Comparison of ENCODE assay signal across 9 cellular contexts in genomic region chr9:35791321-35791921, GRCh38. TPM values are rescaled to one million over a fixed set of nuclear protein-coding genes. Genes with fewer than 3 reads are reported as not detected.
A peak's percentile ranks its signal among the peaks of the same experiment; 100 is the strongest.
DNase-seq lines count a peak whose midpoint lies in the region; ATAC-seq and TF ChIP-seq lines count a peak whose summit lies in the region.
"Had no signal": no experiment of that assay in that cellular context is flagged by ENCODE, and none has a peak within 500 bp of the region (broad histone marks: within the 10 kb centered on the region; RNA-seq: fewer than 3 reads in every experiment).

TSS of gene NPR2 (plus strand) at chr9:35791591. CDS start at chr9:35792409, 818 bp downstream.

- peaks cover 0 to 19% (median 0%) of the 10 kb centered on the region in 3 experiments for H3K27me3 ChIP-seq in neuronal stem cell (ENCODE audit: control insufficient read depth in 3 of 3, insufficient read depth in 3 of 3, low read depth in 1 of 3, low read length in 3 of 3)
- no peaks in the 10 kb centered on the region for H3K27me3 ChIP-seq in PC-3 (ENCODE audit: low read length)

- H4K8ac ChIP-seq in neuronal stem cell (ENCODE audit: low read depth, low read length): no peak within 1 kb of the TSS

- H3K9me3 Mint-ChIP-seq in T-cell: no peaks in the 10 kb centered on the region
- H3K9me3 Mint-ChIP-seq: activated naive CD4-positive, alpha-beta T cell treated with anti-CD3 and anti-CD28 coated beads, Interleukin-2, amount 50 U/mL, for 24 hours had no signal

- no peaks in the 10 kb centered on the region for H3K79me2 ChIP-seq in PC-3 (ENCODE audit: low read length)

- H3K14ac ChIP-seq in neuronal stem cell (ENCODE audit: low read length): peak within 1 kb of the TSS; percentile 63

- DNase-seq in AG09309 (ENCODE audit: low read depth) (no peak), T-cell (no peak), glomerular endothelial cell (ENCODE audit: extremely low read depth, low read depth, low spot score) (no peak), neuronal stem cell (ENCODE audit: low spot score) (no peak), SIG-M5 (lab: John Stamatoyannopoulos, UW) (no peak), PC-3 (no peak)
- no peak for DNase-seq in activated CD4-positive, CD25-positive, alpha-beta regulatory T cell treated with anti-CD3 and anti-CD28 coated beads, Interleukin-2, amount 50 U/mL, for 72 hours

- no peaks in the 10 kb centered on the region for H4K20me1 ChIP-seq in PC-3 (ENCODE audit: low read length)

- peak within 1 kb of the TSS; percentile 70 for H2BK5ac ChIP-seq in neuronal stem cell (ENCODE audit: low read length)

- peak within 1 kb of the TSS; percentile 78 for H3K4ac ChIP-seq in neuronal stem cell (ENCODE audit: low read length)

- peak within 1 kb of the TSS; percentile 93 for H2BK15ac ChIP-seq in neuronal stem cell (ENCODE audit: low read length)

- no CpG with 5 or more reads among the region's 62 CpGs for WGBS in neuronal stem cell (ENCODE audit: extremely low coverage in 2 of 2, insufficient read length in 2 of 2, insufficient replicate concordance in 1 of 2), 2 donors

- H3K27ac Mint-ChIP-seq in T-cell: no peak within 1 kb of the TSS
- H3K27ac Mint-ChIP-seq: activated naive CD4-positive, alpha-beta T cell treated with anti-CD3 and anti-CD28 coated beads, Interleukin-2, amount 50 U/mL, for 24 hours had no signal

- peak within 1 kb of the TSS; percentile 75 for H3K4me2 ChIP-seq in neuronal stem cell (ENCODE audit: insufficient read depth, low read length, poor library complexity, severe bottlenecking)
- H3K4me2 ChIP-seq in PC-3 (ENCODE audit: low read length): no peak within 1 kb of the TSS

- no peaks in the 10 kb centered on the region for H3F3A ChIP-seq in PC-3 (ENCODE audit: low read length, unreplicated experiment)

- POLR2A ChIA-PET in T-cell (lab: Charles Lee) (no interaction called here), PC-3 (lab: Charles Lee; ENCODE audit: unreplicated experiment) (no interaction called here)

- CTCF ChIA-PET in T-cell (lab: Charles Lee) (interaction anchor here (0.6 to 1.1 kb wide), 4 partner anchors 21 to 134 kb away, joined by 3 to 4 read pairs (median 3); partner anchors contain the start of genes RMRP (in 1 of the 2) and SPAG8 (in 1 of the 2)), PC-3 (lab: Charles Lee) (interaction anchor here (0.5 to 0.6 kb wide), 2 partner anchors 33 to 60 kb away, joined by 4 to 8 read pairs; no protein-coding TSS in a partner anchor)

- peaks cover 2% of the 10 kb centered on the region for H3K79me1 ChIP-seq in neuronal stem cell (ENCODE audit: low read depth, low read length)

- H2AFZ ChIP-seq in neuronal stem cell (ENCODE audit: low read length) (peak within 1 kb of the TSS; percentile 89), PC-3 (ENCODE audit: low read length) (no peak within 1 kb of the TSS)

- H3K27ac ChIP-seq in neuronal stem cell (replicated peaks; ENCODE audit: low read length) (no peak within 1 kb of the TSS), PC-3 (ENCODE audit: low read length) (no peak within 1 kb of the TSS)

- no peaks in the 10 kb centered on the region for H3K9me2 ChIP-seq in PC-3 (replicated peaks; ENCODE audit: low read length)

- peak within 1 kb of the TSS; percentile 64 for H3K4me3 ChIP-seq in AG09309 (ENCODE audit: control insufficient read depth, low read depth, low read length)
- peak within 1 kb of the TSS in 1 of 2 donors; percentile 76 for H3K4me3 ChIP-seq in neuronal stem cell (ENCODE audit: low read length in 2 of 2)
- H3K4me3 ChIP-seq in PC-3 (ENCODE audit: low read length): no peak within 1 kb of the TSS

- peaks cover 6 to 7% of the 10 kb centered on the region in 2 donors for H3K4me1 ChIP-seq in neuronal stem cell (ENCODE audit: control insufficient read depth in 2 of 2, insufficient read depth in 1 of 2, low read depth in 1 of 2, low read length in 2 of 2)
- peaks cover 24% of the 10 kb centered on the region for H3K4me1 ChIP-seq in PC-3 (ENCODE audit: insufficient read depth, low read length)

- no peak within 1 kb of the TSS for H2BK120ac ChIP-seq in neuronal stem cell (ENCODE audit: low read depth, low read length)

- H3K36me3 Mint-ChIP-seq in T-cell: peaks cover 15% of the 10 kb centered on the region

- peaks cover 0 to 4% of the 10 kb centered on the region in 2 donors for H3K36me3 ChIP-seq in neuronal stem cell (replicated peaks in 1 of 2; ENCODE audit: control insufficient read depth in 2 of 2, insufficient read depth in 2 of 2, low read length in 2 of 2)
- no peaks in the 10 kb centered on the region for H3K36me3 ChIP-seq in PC-3 (ENCODE audit: low read depth, low read length)

- H2BK12ac ChIP-seq in neuronal stem cell (ENCODE audit: low read length): peak within 1 kb of the TSS; percentile 77

- H4K91ac ChIP-seq in neuronal stem cell (ENCODE audit: low read depth, low read length, poor library complexity): peak within 1 kb of the TSS; percentile 89

- H3K4me3 Mint-ChIP-seq in T-cell: no peak within 1 kb of the TSS
- H3K4me3 Mint-ChIP-seq: activated naive CD4-positive, alpha-beta T cell treated with anti-CD3 and anti-CD28 coated beads, Interleukin-2, amount 50 U/mL, for 24 hours had no signal

- H2AK5ac ChIP-seq in neuronal stem cell (ENCODE audit: low read depth, low read length): peak within 1 kb of the TSS; percentile 91

- H3K9me3 ChIP-seq in neuronal stem cell (replicated peaks in 1 of 2; ENCODE audit: control insufficient read depth in 2 of 2, insufficient read depth in 1 of 2, low read depth in 1 of 2, low read length in 2 of 2) (no peaks in the 10 kb centered on the region), PC-3 (ENCODE audit: low read length) (no peaks in the 10 kb centered on the region)

- no TSS peak for BruUV-seq in PC-3 (replicated peaks; lab: Mats Ljungman, UMichigan)

- H3K18ac ChIP-seq in neuronal stem cell (ENCODE audit: low read length): peak within 1 kb of the TSS; percentile 97

- ATAC-seq in T-cell (replicated peaks in 1 of 4) (no peak), GM18867 (IDR thresholded peaks at IDR 0.05; ENCODE audit: unreplicated experiment) (no peak), PC-3 (no peak)

- H3K9ac ChIP-seq in neuronal stem cell (ENCODE audit: low read depth, low read length, poor library complexity): peak within 1 kb of the TSS; percentile 94
- no peak within 1 kb of the TSS for H3K9ac ChIP-seq in PC-3 (ENCODE audit: low read length)

- TF ChIP-seq CTCF in AG09309 (IDR thresholded peaks at IDR 0.05; ENCODE audit: control insufficient read depth, insufficient read depth, low read depth, low read length, missing control alignments) (no peak), PC-3 (conservative IDR thresholded peaks at IDR 0.05; ENCODE audit: low read depth, low read length) (no peak)

- peak within 1 kb of the TSS; percentile 80 for H3K23ac ChIP-seq in neuronal stem cell (ENCODE audit: low read depth, low read length, poor library complexity)

- H3K27me3 Mint-ChIP-seq in T-cell: no peaks in the 10 kb centered on the region
- H3K27me3 Mint-ChIP-seq: activated naive CD4-positive, alpha-beta T cell treated with anti-CD3 and anti-CD28 coated beads, Interleukin-2, amount 50 U/mL, for 24 hours had no signal

- peaks cover 0 to 14% (median 13%) of the 10 kb centered on the region in 3 donors for H3K4me1 Mint-ChIP-seq in T-cell

- intact Hi-C loops in PC-3 (cut with micrococcal nuclease): loop anchor here (10.0 kb wide), 1 partner anchor 137 kb away; the partner anchor contains the start of genes CCDC107, RMRP and SIT1

RNA-seq across cellular contexts. Expression of gene NPR2, which starts in this region (rescaled TPM):
- 10 to 100 TPM in 3 of 5 donors, 1 to 10 TPM in 2; 5.9 to 10.9 (median 10.5) TPM for total RNA-seq in T-cell
- 15.9 and 16.6 TPM in 2 replicates for total RNA-seq in glomerular endothelial cell
- polyA plus RNA-seq in neuronal stem cell (2013, experiment 1 of 2): 15.9 TPM
- 15.3 TPM for polyA plus RNA-seq in neuronal stem cell (2013, experiment 2 of 2)
- 1.0 and 1.5 TPM in 2 replicates for total RNA-seq in PC-3 (2014; rRNA removed)
